ENCODE assay signal across 18 cellular contexts in genomic region chr7:26560857-26561256, GRCh38.
DNase-seq lines count a peak whose midpoint lies in the region; ATAC-seq, FAIRE-seq and TF ChIP-seq lines count a peak whose summit lies in the region.
"Had no signal": no experiment of that assay in that cellular context is flagged by ENCODE, and none has a peak within 500 bp of the region (broad histone marks: within the 10 kb centered on the region; RNA-seq: fewer than 3 reads in every experiment).

No MANE protein-coding gene starts in this region.

- H3K4me1 ChIP-seq in OCI-LY3 (ENCODE audit: low read length) (peaks cover 46% of the 10 kb centered on the region), PC-9 (replicated peaks; ENCODE audit: insufficient read depth) (peaks cover 8% of the 10 kb centered on the region)
- H3K4me1 ChIP-seq: HAP-1 had no signal

- no peaks in the 10 kb centered on the region for H3K9me3 Mint-ChIP-seq in stimulated activated naive CD8-positive, alpha-beta T cell treated with anti-CD3 and anti-CD28 coated beads, Interleukin-15, amount 100 ng/mL, for 72 hours

- no peaks in the 10 kb centered on the region for H4K20me1 ChIP-seq in OCI-LY3 (ENCODE audit: insufficient read depth, low read length)
- H4K20me1 ChIP-seq in PC-9 (ENCODE audit: insufficient read depth), result no peaks in the 10 kb centered on the region

- H3F3A ChIP-seq in PC-9 (ENCODE audit: insufficient read depth, low read depth), result no peaks in the 10 kb centered on the region

- intact Hi-C loops in PC-9 (cut with micrococcal nuclease; ENCODE audit: unreplicated experiment), result no loop called here

- no peaks in the 10 kb centered on the region for H3K79me2 ChIP-seq in OCI-LY3 (ENCODE audit: low read length)
- no peaks in the 10 kb centered on the region for H3K79me2 ChIP-seq in PC-9 (ENCODE audit: low read depth)

- no peak overlapping the region for H3K27ac Mint-ChIP-seq in stimulated activated naive CD8-positive, alpha-beta T cell treated with anti-CD3 and anti-CD28 coated beads, Interleukin-15, amount 100 ng/mL, for 72 hours
- H3K27ac Mint-ChIP-seq: CD4-positive, alpha-beta memory T cell had no signal

- peaks cover 8% of the 10 kb centered on the region for H3K27me3 Mint-ChIP-seq in stimulated activated naive CD8-positive, alpha-beta T cell treated with anti-CD3 and anti-CD28 coated beads, Interleukin-15, amount 100 ng/mL, for 72 hours

- H3K4me3 ChIP-seq in OCI-LY3 (ENCODE audit: low read length) (peak overlapping the region; percentile 42; the same call in 1 of the 2 replicates), PC-9 (no peak overlapping the region), bronchial epithelial cell (ENCODE audit: low read depth, low read length) (no peak overlapping the region), brain microvascular endothelial cell (ENCODE audit: low read depth, low read length) (no peak overlapping the region)
- H3K4me3 ChIP-seq: HAP-1 had no signal

- CTCF ChIA-PET in PC-9 (lab: Charles Lee), result no interaction called here

- H3K4me1 Mint-ChIP-seq in stimulated activated naive CD8-positive, alpha-beta T cell treated with anti-CD3 and anti-CD28 coated beads, Interleukin-15, amount 100 ng/mL, for 72 hours, result no peaks in the 10 kb centered on the region

- H3K4me2 ChIP-seq in OCI-LY3 (ENCODE audit: low read length) (peak overlapping the region; percentile 71), PC-9 (0 out of 2 replicates have a peak overlapping the region, but pooled peaks have one; percentile 3)

- H3K27ac ChIP-seq in OCI-LY3 (ENCODE audit: low read length), result peak overlapping the region; percentile 87
- H3K27ac ChIP-seq in PC-9, result no peak overlapping the region
- H3K27ac ChIP-seq in brain microvascular endothelial cell, result no peak overlapping the region

- H3K36me3 ChIP-seq in OCI-LY3 (replicated peaks; ENCODE audit: low read depth, low read length), result no peaks in the 10 kb centered on the region
- H3K36me3 ChIP-seq in PC-9 (ENCODE audit: low read depth), result no peaks in the 10 kb centered on the region
- H3K36me3 ChIP-seq in bronchial epithelial cell (ENCODE audit: control insufficient read depth, insufficient read depth, low read length), result no peaks in the 10 kb centered on the region
- no peaks in the 10 kb centered on the region for H3K36me3 ChIP-seq in brain microvascular endothelial cell (replicated peaks)
- H3K36me3 ChIP-seq: HAP-1 had no signal

- no peak for TF ChIP-seq CTCF in OCI-LY3 (IDR thresholded peaks at IDR 0.05; ENCODE audit: low read depth, low read length)
- no peak for TF ChIP-seq CTCF in PC-9 (conservative IDR thresholded peaks at IDR 0.05)
- TF ChIP-seq CTCF in bronchial epithelial cell (IDR thresholded peaks at IDR 0.05; ENCODE audit: insufficient read depth, low read length, severe bottlenecking), result no peak
- no peak for TF ChIP-seq CTCF in brain microvascular endothelial cell (IDR thresholded peaks at IDR 0.05; ENCODE audit: low read depth, low read length, missing control alignments)

- no peak for ATAC-seq in stimulated activated naive CD8-positive, alpha-beta T cell treated with anti-CD3 and anti-CD28 coated beads, Interleukin-15, amount 100 ng/mL, for 72 hours
- ATAC-seq in HG02981 (IDR thresholded peaks at IDR 0.05; ENCODE audit: unreplicated experiment), result no peak

- no peak overlapping the region for H2AFZ ChIP-seq in OCI-LY3 (ENCODE audit: low read depth, low read length)
- H2AFZ ChIP-seq in PC-9, result no peak overlapping the region

- no peak for FAIRE-seq in bronchial epithelial cell (lab: Jason Lieb, UNC)
- FAIRE-seq: GM12891, GM18507, H54 had no signal

- POLR2A ChIA-PET in PC-9 (lab: Charles Lee; ENCODE audit: unreplicated experiment), result no interaction called here

- no peaks in the 10 kb centered on the region for H3K9me2 ChIP-seq in PC-9 (ENCODE audit: insufficient read depth)

- peak overlapping the region; percentile 45; the same call in 1 of the 2 replicates for H3K9ac ChIP-seq in OCI-LY3 (ENCODE audit: low read length)

- H3K9me3 ChIP-seq in OCI-LY3 (ENCODE audit: insufficient read depth, low read length) (no peaks in the 10 kb centered on the region), PC-9 (ENCODE audit: insufficient read depth, low read depth) (no peaks in the 10 kb centered on the region)
- H3K9me3 ChIP-seq: HAP-1 had no signal

- no TSS peak for BruUV-seq in PC-9 (replicated peaks; lab: Mats Ljungman, UMichigan)

- no peak overlapping the region for H3K4me3 Mint-ChIP-seq in stimulated activated naive CD8-positive, alpha-beta T cell treated with anti-CD3 and anti-CD28 coated beads, Interleukin-15, amount 100 ng/mL, for 72 hours
- H3K4me3 Mint-ChIP-seq: CD4-positive, alpha-beta memory T cell had no signal

- DNase-seq in PC-9 (no peak), bronchial epithelial cell (ENCODE audit: low read depth) (peak; percentile 21), brain microvascular endothelial cell (no peak)
- DNase-seq in stimulated activated naive CD8-positive, alpha-beta T cell treated with anti-CD3 and anti-CD28 coated beads, Interleukin-15, amount 100 ng/mL, for 72 hours, result no peak
- DNase-seq: C1 segment of cervical spinal cord; Calu3; CD4-positive, alpha-beta memory T cell; COR-L47; DMS53; DMS79 treated with DMSO at 0.1 percent for 48 hours; GF-D8; GOT3 had no signal

- in situ Hi-C loops in brain microvascular endothelial cell (cut with HindIII; ENCODE audit: low pct_ligation_motif_present, low sequenced_read_pairs), result no loop called here

- no peaks in the 10 kb centered on the region for H3K27me3 ChIP-seq in OCI-LY3 (ENCODE audit: low read depth, low read length)
- H3K27me3 ChIP-seq in PC-9 (ENCODE audit: insufficient read depth, low read depth), result no peaks in the 10 kb centered on the region
- no peaks in the 10 kb centered on the region for H3K27me3 ChIP-seq in bronchial epithelial cell (ENCODE audit: control insufficient read depth, insufficient read depth, low read length)
- no peaks in the 10 kb centered on the region for H3K27me3 ChIP-seq in brain microvascular endothelial cell (replicated peaks)
